25 cellular contexts compared by ENCODE assay signal in genomic region chr7:42023216-42023724, GRCh38.
"Had no signal": no experiment of that assay in that cellular context is flagged by ENCODE, and none has a peak within 500 bp of the region (broad histone marks: within the 10 kb centered on the region; RNA-seq: fewer than 3 reads in every experiment).

No MANE protein-coding gene starts in this region.

- H3K36me3 Mint-ChIP-seq: activated naive CD8-positive, alpha-beta T cell had no signal

- H3K27ac Mint-ChIP-seq: activated B cell treated with CpG ODN at 0.5 μM for 24 hours; activated CD4-positive, alpha-beta T cell treated with anti-CD3 and anti-CD28 coated beads for 36 hours; activated naive CD8-positive, alpha-beta T cell; activated T-cell treated with anti-CD3 and anti-CD28 coated beads, Interleukin-2, amount 50 U/mL, for 24 hours; activated T-helper 17 cell treated with anti-CD3 and anti-CD28 coated beads, Interleukin-2, amount 50 U/mL, for 72 hours; immature natural killer cell had no signal

- H3K36me3 ChIP-seq: breast epithelium had no signal

- H3K4me3 ChIP-seq: breast epithelium, coronary artery, hepatocyte, left ventricle myocardium inferior, psoas muscle, tibial artery had no signal

- H3K4me1 Mint-ChIP-seq: activated B cell treated with CpG ODN at 0.5 μM for 24 hours; activated CD4-positive, alpha-beta T cell treated with anti-CD3 and anti-CD28 coated beads for 36 hours; activated T-helper 17 cell treated with anti-CD3 and anti-CD28 coated beads, Interleukin-2, amount 50 U/mL, for 72 hours; immature natural killer cell had no signal

- ATAC-seq: activated CD4-positive, alpha-beta T cell treated with anti-CD3 and anti-CD28 coated beads for 36 hours; activated T-helper 17 cell treated with anti-CD3 and anti-CD28 coated beads, Interleukin-2, amount 50 U/mL, for 72 hours; psoas muscle; right cardiac atrium; stimulated activated naive CD8-positive, alpha-beta T cell treated with anti-CD3 and anti-CD28 coated beads, Interleukin-15, Interleukin-2, amounts not matched to agents 100 U/mL and 50 U/mL, for 24 hours had no signal

- H3K4me3 Mint-ChIP-seq: activated B cell treated with CpG ODN at 0.5 μM for 24 hours; activated CD4-positive, alpha-beta T cell treated with anti-CD3 and anti-CD28 coated beads for 36 hours; activated naive CD8-positive, alpha-beta T cell; activated T-cell treated with anti-CD3 and anti-CD28 coated beads, Interleukin-2, amount 50 U/mL, for 24 hours; activated T-helper 17 cell treated with anti-CD3 and anti-CD28 coated beads, Interleukin-2, amount 50 U/mL, for 72 hours; immature natural killer cell had no signal

- H3K9me3 ChIP-seq: breast epithelium, left ventricle myocardium inferior, psoas muscle, tibial artery had no signal

- DNase-seq: activated B cell treated with CpG ODN at 0.5 μM for 24 hours; activated CD4-positive, alpha-beta T cell treated with anti-CD3 and anti-CD28 coated beads for 36 hours; activated CD4-positive, alpha-beta T cell treated with anti-CD3 and anti-CD28 coated beads, Interleukin-2, amount 50 U/mL, for 4 hours; activated CD8-positive, alpha-beta memory T cell treated with anti-CD3 and anti-CD28 coated beads for 24 hours; activated CD8-positive, alpha-beta memory T cell treated with anti-CD3 and anti-CD28 coated beads, Interleukin-2, amount 50 U/mL, for 4 hours; activated naive CD4-positive, alpha-beta T cell; activated T-cell treated with anti-CD3 and anti-CD28 coated beads, Interleukin-2, amount 50 U/mL, for 24 hours; cerebellar nuclear complex; glutamatergic neuron; immature natural killer cell; kidney glomerular epithelial cell; left ventricle myocardium inferior; mammary epithelial cell; psoas muscle; right cardiac atrium; stimulated activated CD4-positive, alpha-beta T cell treated with anti-CD3 and anti-CD28 coated beads, Interleukin-12 subunit alpha, Interleukin-12 subunit beta, amount 100 ng/mL, for 4 hours; stimulated activated CD4-positive, alpha-beta T cell treated with anti-CD3 and anti-CD28 coated beads, Interleukin-4, amount 100 ng/mL, for 4 hours; stimulated activated naive CD8-positive, alpha-beta T cell treated with anti-CD3 and anti-CD28 coated beads, Interleukin-15, Interleukin-2, amounts not matched to agents 100 U/mL and 50 U/mL, for 24 hours; T1000; tibial artery had no signal

- H3K27ac ChIP-seq: breast epithelium, coronary artery, hepatocyte, left ventricle myocardium inferior, psoas muscle, tibial artery had no signal

- H3K27me3 ChIP-seq: breast epithelium, hepatocyte, tibial artery had no signal

- H3K9me3 Mint-ChIP-seq: activated B cell treated with CpG ODN at 0.5 μM for 24 hours; activated T-cell treated with anti-CD3 and anti-CD28 coated beads, Interleukin-2, amount 50 U/mL, for 24 hours; activated T-helper 17 cell treated with anti-CD3 and anti-CD28 coated beads, Interleukin-2, amount 50 U/mL, for 72 hours; immature natural killer cell had no signal

- H3K4me1 ChIP-seq: breast epithelium, psoas muscle, tibial artery had no signal
